In the genomic region with DNA sequence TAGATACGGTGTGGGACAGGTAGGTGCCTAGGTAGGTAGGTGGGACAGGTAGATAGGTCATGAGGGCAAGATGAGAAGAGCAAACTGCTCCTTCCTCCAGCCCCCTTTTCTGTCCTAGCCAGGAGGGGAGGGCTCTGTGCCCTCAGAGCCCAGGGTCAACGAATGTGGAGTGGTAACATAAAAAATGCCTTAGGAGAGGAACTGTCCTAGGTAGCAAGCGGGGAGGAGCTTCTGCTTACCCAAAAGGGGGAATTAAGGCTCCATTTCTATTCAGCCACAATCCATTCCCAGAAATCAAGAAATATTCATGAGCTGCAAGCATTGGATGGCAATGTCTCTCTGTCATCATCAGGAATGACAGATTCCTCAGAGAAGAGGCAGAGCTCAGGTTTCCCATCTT, we compare ENCODE assay signal across 2 cellular contexts.
TF ChIP-seq lines count a peak whose summit lies in the region.

No MANE protein-coding gene starts in this region.

TF ChIP-seq in HCT116, 20 proteins besides CTCF, POLR2A, EP300 and RAD21:
- TF ChIP-seq, protein P1, sequence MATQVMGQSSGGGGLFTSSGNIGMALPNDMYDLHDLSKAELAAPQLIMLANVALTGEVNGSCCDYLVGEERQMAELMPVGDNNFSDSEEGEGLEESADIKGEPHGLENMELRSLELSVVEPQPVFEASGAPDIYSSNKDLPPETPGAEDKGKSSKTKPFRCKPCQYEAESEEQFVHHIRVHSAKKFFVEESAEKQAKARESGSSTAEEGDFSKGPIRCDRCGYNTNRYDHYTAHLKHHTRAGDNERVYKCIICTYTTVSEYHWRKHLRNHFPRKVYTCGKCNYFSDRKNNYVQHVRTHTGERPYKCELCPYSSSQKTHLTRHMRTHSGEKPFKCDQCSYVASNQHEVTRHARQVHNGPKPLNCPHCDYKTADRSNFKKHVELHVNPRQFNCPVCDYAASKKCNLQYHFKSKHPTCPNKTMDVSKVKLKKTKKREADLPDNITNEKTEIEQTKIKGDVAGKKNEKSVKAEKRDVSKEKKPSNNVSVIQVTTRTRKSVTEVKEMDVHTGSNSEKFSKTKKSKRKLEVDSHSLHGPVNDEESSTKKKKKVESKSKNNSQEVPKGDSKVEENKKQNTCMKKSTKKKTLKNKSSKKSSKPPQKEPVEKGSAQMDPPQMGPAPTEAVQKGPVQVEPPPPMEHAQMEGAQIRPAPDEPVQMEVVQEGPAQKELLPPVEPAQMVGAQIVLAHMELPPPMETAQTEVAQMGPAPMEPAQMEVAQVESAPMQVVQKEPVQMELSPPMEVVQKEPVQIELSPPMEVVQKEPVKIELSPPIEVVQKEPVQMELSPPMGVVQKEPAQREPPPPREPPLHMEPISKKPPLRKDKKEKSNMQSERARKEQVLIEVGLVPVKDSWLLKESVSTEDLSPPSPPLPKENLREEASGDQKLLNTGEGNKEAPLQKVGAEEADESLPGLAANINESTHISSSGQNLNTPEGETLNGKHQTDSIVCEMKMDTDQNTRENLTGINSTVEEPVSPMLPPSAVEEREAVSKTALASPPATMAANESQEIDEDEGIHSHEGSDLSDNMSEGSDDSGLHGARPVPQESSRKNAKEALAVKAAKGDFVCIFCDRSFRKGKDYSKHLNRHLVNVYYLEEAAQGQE (IDR thresholded peaks at IDR 0.05; ENCODE audit: low read depth) = peak; percentile 32
- TF ChIP-seq SIN3A (IDR thresholded peaks at IDR 0.05; ENCODE audit: low read depth) (no peak), ZFX (IDR thresholded peaks at IDR 0.05) (no peak)
- TF ChIP-seq, protein P2, sequence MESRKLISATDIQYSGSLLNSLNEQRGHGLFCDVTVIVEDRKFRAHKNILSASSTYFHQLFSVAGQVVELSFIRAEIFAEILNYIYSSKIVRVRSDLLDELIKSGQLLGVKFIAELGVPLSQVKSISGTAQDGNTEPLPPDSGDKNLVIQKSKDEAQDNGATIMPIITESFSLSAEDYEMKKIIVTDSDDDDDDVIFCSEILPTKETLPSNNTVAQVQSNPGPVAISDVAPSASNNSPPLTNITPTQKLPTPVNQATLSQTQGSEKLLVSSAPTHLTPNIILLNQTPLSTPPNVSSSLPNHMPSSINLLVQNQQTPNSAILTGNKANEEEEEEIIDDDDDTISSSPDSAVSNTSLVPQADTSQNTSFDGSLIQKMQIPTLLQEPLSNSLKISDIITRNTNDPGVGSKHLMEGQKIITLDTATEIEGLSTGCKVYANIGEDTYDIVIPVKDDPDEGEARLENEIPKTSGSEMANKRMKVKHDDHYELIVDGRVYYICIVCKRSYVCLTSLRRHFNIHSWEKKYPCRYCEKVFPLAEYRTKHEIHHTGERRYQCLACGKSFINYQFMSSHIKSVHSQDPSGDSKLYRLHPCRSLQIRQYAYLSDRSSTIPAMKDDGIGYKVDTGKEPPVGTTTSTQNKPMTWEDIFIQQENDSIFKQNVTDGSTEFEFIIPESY (IDR thresholded peaks at IDR 0.05; ENCODE audit: extremely low read depth, insufficient replicate concordance, low read length) = no peak

TF ChIP-seq in WTC11, 78 proteins besides CTCF, POLR2A, EP300 and RAD21 (continued from another document):
- TF ChIP-seq, protein P3, sequence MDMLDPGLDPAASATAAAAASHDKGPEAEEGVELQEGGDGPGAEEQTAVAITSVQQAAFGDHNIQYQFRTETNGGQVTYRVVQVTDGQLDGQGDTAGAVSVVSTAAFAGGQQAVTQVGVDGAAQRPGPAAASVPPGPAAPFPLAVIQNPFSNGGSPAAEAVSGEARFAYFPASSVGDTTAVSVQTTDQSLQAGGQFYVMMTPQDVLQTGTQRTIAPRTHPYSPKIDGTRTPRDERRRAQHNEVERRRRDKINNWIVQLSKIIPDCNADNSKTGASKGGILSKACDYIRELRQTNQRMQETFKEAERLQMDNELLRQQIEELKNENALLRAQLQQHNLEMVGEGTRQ (CRISPR knock-in tag; IDR thresholded peaks at IDR 0.05) = no peak
